ENCODE assay signal across 18 cellular contexts in the genomic region with DNA sequence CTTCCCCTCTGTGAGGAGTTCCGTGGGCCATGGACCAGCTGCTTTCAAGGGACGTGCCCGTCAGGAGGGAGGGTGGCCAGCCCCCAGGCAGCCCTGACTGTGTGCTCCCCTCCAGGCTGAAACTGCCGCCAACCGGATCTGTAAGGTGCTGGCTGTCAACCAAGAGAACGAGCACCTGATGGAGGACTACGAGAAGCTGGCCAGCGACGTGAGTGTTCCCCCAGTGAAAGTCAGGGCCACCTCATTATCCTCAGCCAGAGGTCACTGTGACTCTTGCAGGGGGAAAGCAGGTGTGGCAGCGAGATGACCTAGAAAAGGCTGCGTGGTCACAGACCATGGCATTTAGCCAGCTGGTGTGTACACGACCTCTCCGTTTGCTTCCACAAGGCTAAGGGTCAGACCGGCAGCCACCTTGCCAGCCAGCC. TPM values are rescaled to one million over a fixed set of nuclear protein-coding genes. Genes with fewer than 3 reads are reported as not detected.
DNase-seq lines count a peak whose midpoint lies in the region; ATAC-seq, FAIRE-seq and TF ChIP-seq lines count a peak whose summit lies in the region.
"Had no signal": no experiment of that assay in that cellular context is flagged by ENCODE, and none has a peak within 500 bp of the region (broad histone marks: within the 10 kb centered on the region; RNA-seq: fewer than 3 reads in every experiment).

No MANE protein-coding gene starts in this region.

- no peak overlapping the region for H3K4me3 ChIP-seq in K562

- no peaks in the 10 kb centered on the region for H3K9me3 Mint-ChIP-seq in stimulated activated effector memory CD8-positive, alpha-beta T cell treated with anti-CD3 and anti-CD28 coated beads, Interleukin-12 subunit alpha, Interleukin-12 subunit beta, amount 100 ng/mL, for 72 hours
- H3K9me3 Mint-ChIP-seq in activated naive CD4-positive, alpha-beta T cell treated with anti-CD3 and anti-CD28 coated beads, Interleukin-2, amount 50 U/mL, for 72 hours: no peaks in the 10 kb centered on the region
- H3K9me3 Mint-ChIP-seq: brain had no signal

- H3K27me3 ChIP-seq in K562 (ENCODE audit: control insufficient read depth in 2 of 2, insufficient read depth in 2 of 2, low read length in 2 of 2) (no peaks in the 10 kb centered on the region), layer of hippocampus (ENCODE audit: control insufficient read depth, insufficient read depth, low read length) (no peaks in the 10 kb centered on the region)

- in situ Hi-C loops in G401 (cut with HindIII; ENCODE audit: low sequenced_read_pairs) (no loop called here), K562 (cut with MboI) (no loop called here)

- H2AFZ ChIP-seq in K562 (ENCODE audit: low read depth, low read length): no peak overlapping the region

- TF ChIP-seq POLR2A in K562 (conservative IDR thresholded peaks at IDR 0.05): no peak

- H3K4me2 ChIP-seq in K562 (ENCODE audit: insufficient read depth, low read length): no peak overlapping the region

- CTCF ChIA-PET in K562 (lab: Yijun Ruan, JAX; ENCODE audit: low intra/inter-chr PET ratio): no interaction called here

- no peak overlapping the region for H3K4me3 Mint-ChIP-seq in stimulated activated effector memory CD8-positive, alpha-beta T cell treated with anti-CD3 and anti-CD28 coated beads, Interleukin-12 subunit alpha, Interleukin-12 subunit beta, amount 100 ng/mL, for 72 hours
- H3K4me3 Mint-ChIP-seq: brain had no signal

- H4K20me1 ChIP-seq in K562 (replicated peaks; ENCODE audit: control insufficient read depth, insufficient read depth, low read length): no peaks in the 10 kb centered on the region

- POLR2A ChIA-PET in K562 (lab: Yijun Ruan, JAX): interaction anchor here (0.6 to 0.8 kb wide), 3 partner anchors 8 to 330 kb away, joined by 3 to 4 read pairs (median 3); no protein-coding TSS in a partner anchor

- no TSS peak for BruUV-seq in K562 (replicated peaks; lab: Mats Ljungman, UMichigan)

- H3K79me2 ChIP-seq in K562 (ENCODE audit: control insufficient read depth, insufficient read depth, low read length): no peaks in the 10 kb centered on the region; the same call in 2 of the 3 replicates

- H3K27ac Mint-ChIP-seq in stimulated activated effector memory CD8-positive, alpha-beta T cell treated with anti-CD3 and anti-CD28 coated beads, Interleukin-12 subunit alpha, Interleukin-12 subunit beta, amount 100 ng/mL, for 72 hours: peak overlapping the region; percentile 90
- H3K27ac Mint-ChIP-seq in activated naive CD4-positive, alpha-beta T cell treated with anti-CD3 and anti-CD28 coated beads, Interleukin-2, amount 50 U/mL, for 72 hours: peak overlapping the region in 1 of 2 donors; percentile 36

- H3K9ac ChIP-seq in K562 (ENCODE audit: insufficient read depth in 1 of 2, low read depth in 2 of 2, low read length in 2 of 2): peak overlapping the region in 1 of 2 experiments; percentile 40; a peak in 2 of 4 replicates

- 86% methylated on average over 11 of the region's 14 CpGs for WGBS in K562 (ENCODE audit: insufficient coverage, low coverage, missing lambda C conversion rate)

- peaks cover 93% of the 10 kb centered on the region; the same call in 2 of the 3 replicates for H3K36me3 ChIP-seq in K562 (ENCODE audit: control insufficient read depth, insufficient read depth, low read length)

- no peaks in the 10 kb centered on the region for H3K9me3 ChIP-seq in K562 (replicated peaks; ENCODE audit: control insufficient read depth, insufficient read depth, low read depth, low read length)

- peaks cover 0 to 30% of the 10 kb centered on the region in 2 experiments; a peak in 1 of 5 replicates for H3K4me1 ChIP-seq in K562 (replicated peaks in 1 of 2; ENCODE audit: control insufficient read depth in 2 of 2, insufficient read depth in 2 of 2, low read length in 2 of 2)

- H3K27ac ChIP-seq in K562 (ENCODE audit: extremely low read depth, low read depth, low read length): no peak overlapping the region
- peak overlapping the region; percentile 19 for H3K27ac ChIP-seq in layer of hippocampus (ENCODE audit: low read depth, low read length)

- TF ChIP-seq EP300 in K562 (IDR thresholded peaks at IDR 0.05; ENCODE audit: low read length): no peak

- intact Hi-C loops in K562 (cut with micrococcal nuclease): no loop called here

- peaks cover 96% of the 10 kb centered on the region for H3K36me3 Mint-ChIP-seq in stimulated activated effector memory CD8-positive, alpha-beta T cell treated with anti-CD3 and anti-CD28 coated beads, Interleukin-12 subunit alpha, Interleukin-12 subunit beta, amount 100 ng/mL, for 72 hours
- H3K36me3 Mint-ChIP-seq in activated naive CD4-positive, alpha-beta T cell treated with anti-CD3 and anti-CD28 coated beads, Interleukin-2, amount 50 U/mL, for 72 hours: peaks cover 0 to 14% of the 10 kb centered on the region in 2 donors

- peaks cover 22% of the 10 kb centered on the region for H3K4me1 Mint-ChIP-seq in stimulated activated effector memory CD8-positive, alpha-beta T cell treated with anti-CD3 and anti-CD28 coated beads, Interleukin-12 subunit alpha, Interleukin-12 subunit beta, amount 100 ng/mL, for 72 hours

- DNase-seq in G401 (ENCODE audit: low spot score) (peak; percentile 38), K562 (ENCODE audit: extremely low read depth in 1 of 4, low spot score in 3 of 4) (no peak), superior temporal gyrus (ENCODE audit: extremely low spot score) (no peak)
- no peak for DNase-seq in stimulated activated effector memory CD8-positive, alpha-beta T cell treated with anti-CD3 and anti-CD28 coated beads, Interleukin-12 subunit alpha, Interleukin-12 subunit beta, amount 100 ng/mL, for 72 hours (ENCODE audit: low spot score in 2 of 2)
- no peak for DNase-seq in activated naive CD4-positive, alpha-beta T cell treated with anti-CD3 and anti-CD28 coated beads, Interleukin-2, amount 50 U/mL, for 72 hours (ENCODE audit: low spot score in 2 of 2)
- DNase-seq: activated CD8-positive, alpha-beta memory T cell treated with anti-CD3 and anti-CD28 coated beads for 24 hours; effector memory CD4-positive, alpha-beta T cell; foreskin melanocyte; NCI-H226; retina; stimulated activated CD4-positive, alpha-beta T cell treated with anti-CD3 and anti-CD28 coated beads, Interleukin-4, amount 100 ng/mL, for 24 hours had no signal

- ATAC-seq in K562 (no peak), SK-N-SH treated with all-trans-retinoic acid at 6 μM for 48 hours (no peak), HG02678 (IDR thresholded peaks at IDR 0.05; ENCODE audit: unreplicated experiment) (no peak)
- ATAC-seq in stimulated activated effector memory CD8-positive, alpha-beta T cell treated with anti-CD3 and anti-CD28 coated beads, Interleukin-12 subunit alpha, Interleukin-12 subunit beta, amount 100 ng/mL, for 72 hours: no peak
- ATAC-seq in activated naive CD4-positive, alpha-beta T cell treated with anti-CD3 and anti-CD28 coated beads, Interleukin-2, amount 50 U/mL, for 72 hours: no peak

- H3K9me1 ChIP-seq in K562 (ENCODE audit: control insufficient read depth, insufficient read depth, low read length): no peaks in the 10 kb centered on the region

- FAIRE-seq in K562 (lab: Jason Lieb, UNC): no peak
- FAIRE-seq: islet of Langerhans had no signal

- TF ChIP-seq CTCF in K562 (IDR thresholded peaks at IDR 0.05 in 2 of 3, conservative IDR thresholded peaks at IDR 0.05 in 1 of 3; ENCODE audit: insufficient read depth in 2 of 3, low read depth in 1 of 3, low read length in 3 of 3): no peak

- no peak for TF ChIP-seq RAD21 in K562 (CRISPR knock-in tag; conservative IDR thresholded peaks at IDR 0.05 in 1 of 2, IDR thresholded peaks at IDR 0.05 in 1 of 2)

RNA-seq across cellular contexts. Expression of gene CAPN12, which starts 29.9 kb away (rescaled TPM):
- 5.3 and 5.8 TPM in 2 replicates for total RNA-seq in G401 (2014; rRNA removed; shearing (Covaris generic))
- 21.8 and 34.6 TPM in 2 replicates for total RNA-seq in K562 (2011; cell fraction: chromatin; rRNA removed; ENCODE audit: low replicate concordance)
- 22.1 and 24.8 TPM in 2 replicates for total RNA-seq in K562 (2011; cell fraction: nucleolus; rRNA removed)
- 16.0 and 28.2 TPM in 2 replicates for total RNA-seq in K562 (2011; cell fraction: nucleoplasm; rRNA removed)
- total RNA-seq in K562 (2014; rRNA removed) (1.6 and 3.1 TPM in 2 replicates), K562 (2014; rRNA removed; fragmentation: Illumina TruSeq; extraction: Trizol) (0.89 and 1.2 TPM in 2 replicates), K562 (2015; rRNA removed; fragmentation: Illumina TruSeq; extraction: Trizol) (0.83 and 0.87 TPM in 2 replicates), K562 (2021) (3.7 and 4.8 TPM in 2 replicates)
- polyA plus RNA-seq in K562 (2011; rRNA removed) (6.8 and 14.8 TPM in 2 replicates), K562 (2014; fragmentation: Illumina TruSeq; extraction: Trizol) (3.4 and 4.7 TPM in 2 replicates), K562 (2014; fragmentation: Nextera tagmentation; extraction: Ambion mirVana) (1 to 10 TPM in 1 of 2 experiments, under 1 TPM in 1; 0.84 to 1.0 TPM), K562 (2014; rRNA removed) (5.6 and 7.0 TPM in 2 replicates)
- 11.9 and 13.7 TPM in 2 replicates for polyA plus RNA-seq in K562 (2011; cell fraction: cytosol; rRNA removed)
- polyA plus RNA-seq in K562 (2011; cell fraction: nucleus; rRNA removed): 61.9 and 73.0 TPM in 2 replicates
- polyA plus RNA-seq in K562 (2012): 2.9 and 8.2 TPM in 2 replicates
- polyA minus RNA-seq in K562 (2011; rRNA and poly(A)+ RNA removed): 1.2 and 1.3 TPM in 2 replicates
- 2.8 and 4.4 TPM in 2 replicates for polyA minus RNA-seq in K562 (2011; cell fraction: cytosol; rRNA and poly(A)+ RNA removed)
- polyA minus RNA-seq in K562 (2011; cell fraction: nucleus; rRNA and poly(A)+ RNA removed): 5.1 and 7.3 TPM in 2 replicates
- 1 to 10 TPM; 1.6 to 9.0 TPM for total RNA-seq in activated naive CD4-positive, alpha-beta T cell treated with anti-CD3 and anti-CD28 coated beads, Interleukin-2, amount 50 U/mL, for 72 hours
- total RNA-seq: H4 had no signal

RNA-seq across cellular contexts. Expression of gene LGALS7, which starts 59.0 kb away (rescaled TPM):
- not detected in 2 replicates for total RNA-seq in G401 (2014; rRNA removed; shearing (Covaris generic))
- total RNA-seq in K562 (2011; cell fraction: chromatin; rRNA removed; ENCODE audit: low replicate concordance): not detected in 2 replicates
- total RNA-seq in K562 (2011; cell fraction: nucleolus; rRNA removed): not detected in 2 replicates
- not detected in 2 replicates for total RNA-seq in K562 (2011; cell fraction: nucleoplasm; rRNA removed)
- not detected in 2 replicates for total RNA-seq in K562 (2014; rRNA removed)
- total RNA-seq in K562 (2014; rRNA removed; fragmentation: Illumina TruSeq; extraction: Trizol): not detected in 2 replicates
- total RNA-seq in K562 (2015; rRNA removed; fragmentation: Illumina TruSeq; extraction: Trizol): not detected in 2 replicates
- not detected in 2 replicates for total RNA-seq in K562 (2021)
- polyA plus RNA-seq in K562 (2011; rRNA removed): not detected in 2 replicates
- not detected in 2 replicates for polyA plus RNA-seq in K562 (2011; cell fraction: cytosol; rRNA removed)
- not detected in 2 replicates for polyA plus RNA-seq in K562 (2011; cell fraction: nucleus; rRNA removed)
- polyA plus RNA-seq in K562 (2012): not detected in 2 replicates
- not detected in 2 replicates for polyA plus RNA-seq in K562 (2014; fragmentation: Illumina TruSeq; extraction: Trizol)
- polyA plus RNA-seq in K562 (2014; fragmentation: Nextera tagmentation; extraction: Ambion mirVana): not detected
- not detected in 2 replicates for polyA plus RNA-seq in K562 (2014; rRNA removed)
- not detected in 2 replicates for polyA minus RNA-seq in K562 (2011; rRNA and poly(A)+ RNA removed)
- polyA minus RNA-seq in K562 (2011; cell fraction: cytosol; rRNA and poly(A)+ RNA removed): not detected in 2 replicates
- not detected in 2 replicates for polyA minus RNA-seq in K562 (2011; cell fraction: nucleus; rRNA and poly(A)+ RNA removed)
- not detected for total RNA-seq in activated naive CD4-positive, alpha-beta T cell treated with anti-CD3 and anti-CD28 coated beads, Interleukin-2, amount 50 U/mL, for 72 hours
- total RNA-seq: H4, HT1080 had no signal
